In the genomic region with DNA sequence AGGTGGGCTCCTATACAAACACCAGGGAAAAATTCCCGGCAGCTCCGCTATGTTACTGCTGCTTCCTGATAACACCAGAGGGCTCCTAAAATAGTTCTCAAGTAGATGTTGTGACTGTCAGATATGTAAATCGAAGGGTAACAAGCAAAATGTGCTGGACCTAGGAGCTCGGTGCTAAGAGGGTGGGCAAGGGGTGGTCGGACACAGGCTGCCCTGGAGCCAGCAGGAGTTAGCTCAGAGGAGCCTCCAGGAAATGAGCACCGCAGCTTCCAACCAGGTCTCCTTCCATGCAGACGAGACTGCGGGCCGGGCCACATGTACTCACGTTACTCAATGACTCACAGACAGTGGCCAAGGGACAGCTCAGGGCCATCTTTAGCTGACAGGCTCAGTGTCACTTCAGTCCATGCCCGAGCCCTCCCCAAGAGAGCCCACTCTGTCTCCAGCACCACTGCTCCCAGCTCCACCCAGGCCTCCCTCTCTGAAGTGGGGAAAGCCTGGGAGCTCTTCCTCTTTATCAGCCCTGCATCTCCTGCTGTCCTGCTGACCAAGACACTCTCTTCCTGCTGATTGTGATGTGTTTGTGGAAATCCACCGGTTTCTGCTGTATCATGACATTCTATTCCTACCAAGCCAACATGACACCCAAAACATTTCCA, we compare ENCODE assay signal across 1 cellular context.
TF ChIP-seq lines count a peak whose summit lies in the region.

No MANE protein-coding gene starts in this region.

TF ChIP-seq in K562, 482 proteins besides CTCF, POLR2A, EP300 and RAD21 (continued from another document and continues in another):
- TF ChIP-seq LARP7 (IDR thresholded peaks at IDR 0.05) (no peak), TAF9B (IDR thresholded peaks at IDR 0.05; ENCODE audit: partially characterized antibody) (no peak), ZNF589 (CRISPR knock-in tag; IDR thresholded peaks at IDR 0.05; ENCODE audit: low read depth) (peak; percentile 85), ZNF146 (CRISPR knock-in tag; IDR thresholded peaks at IDR 0.05; ENCODE audit: unreplicated experiment) (no peak), MEIS2 (IDR thresholded peaks at IDR 0.05; ENCODE audit: partially characterized antibody) (peak; percentile 48), SMARCA4 (IDR thresholded peaks at IDR 0.05) (peak; percentile 82), ZBTB12 (CRISPR knock-in tag; IDR thresholded peaks at IDR 0.05) (0 out of 2 replicates have a peak, but pooled peaks have one; percentile 3), ZNF134 (CRISPR knock-in tag; conservative IDR thresholded peaks at IDR 0.05) (no peak), ZNF436 (CRISPR knock-in tag; IDR thresholded peaks at IDR 0.05) (no peak), BCOR (IDR thresholded peaks at IDR 0.05) (no peak), NONO (IDR thresholded peaks at IDR 0.05; ENCODE audit: low read depth in 2 of 2, low read length in 1 of 2) (no peak), ZNF41 (CRISPR knock-in tag; conservative IDR thresholded peaks at IDR 0.05) (no peak), RBM15 (IDR thresholded peaks at IDR 0.05; ENCODE audit: insufficient read depth, low read length) (no peak), HNRNPL (IDR thresholded peaks at IDR 0.05; ENCODE audit: low read depth, low read length) (no peak), ZNF76 (CRISPR knock-in tag; IDR thresholded peaks at IDR 0.05; ENCODE audit: borderline replicate concordance) (no peak), HNRNPK (IDR thresholded peaks at IDR 0.05; ENCODE audit: low read depth, low read length, poor library complexity, severe bottlenecking) (no peak), NR3C1 (CRISPR knock-in tag; IDR thresholded peaks at IDR 0.05) (no peak), ZNF121 (CRISPR knock-in tag; conservative IDR thresholded peaks at IDR 0.05) (no peak), POLR2AphosphoS5 (IDR thresholded peaks at IDR 0.05; ENCODE audit: control insufficient read depth, insufficient read depth, low read depth, low read length) (peak; percentile 43; the same call in 1 of the 2 replicates), SMAD1 (IDR thresholded peaks at IDR 0.05; ENCODE audit: low read depth, low read length, partially characterized antibody) (no peak), DIDO1 (tag; IDR thresholded peaks at IDR 0.05; ENCODE audit: low read depth) (no peak), ZNF445 (CRISPR knock-in tag; IDR thresholded peaks at IDR 0.05; ENCODE audit: low read depth) (no peak), ZEB2 (IDR thresholded peaks at IDR 0.05) (no peak), ATF7 (IDR thresholded peaks at IDR 0.05) (peak; percentile 69), MXI1 (IDR thresholded peaks at IDR 0.05; ENCODE audit: low read depth, low read length) (no peak), POLR2G (IDR thresholded peaks at IDR 0.05; ENCODE audit: low read depth, low read length) (peak; percentile 62), NUFIP1 (IDR thresholded peaks at IDR 0.05; ENCODE audit: partially characterized antibody) (peak; percentile 67), RBM34 (IDR thresholded peaks at IDR 0.05; ENCODE audit: borderline replicate concordance, insufficient read depth, low read length) (no peak), PTRF (tag; IDR thresholded peaks at IDR 0.05) (no peak), ZBTB11 (CRISPR knock-in tag; IDR thresholded peaks at IDR 0.05) (peak in 1 of 3 experiments; percentile 77; a peak in 2 of 6 replicates), NCOA1 (IDR thresholded peaks at IDR 0.05; ENCODE audit: low read depth) (0 out of 2 replicates have a peak, but pooled peaks have one; percentile 14), ZNF133 (CRISPR knock-in tag; IDR thresholded peaks at IDR 0.05) (no peak), GATAD2A (IDR thresholded peaks at IDR 0.05) (no peak; the same call in 1 of the 2 replicates), RNF2 (IDR thresholded peaks at IDR 0.05) (no peak; the same call in none of the 2 replicates), RNF219 (CRISPR knock-in tag; IDR thresholded peaks at IDR 0.05) (no peak)
- TF ChIP-seq, protein P1, sequence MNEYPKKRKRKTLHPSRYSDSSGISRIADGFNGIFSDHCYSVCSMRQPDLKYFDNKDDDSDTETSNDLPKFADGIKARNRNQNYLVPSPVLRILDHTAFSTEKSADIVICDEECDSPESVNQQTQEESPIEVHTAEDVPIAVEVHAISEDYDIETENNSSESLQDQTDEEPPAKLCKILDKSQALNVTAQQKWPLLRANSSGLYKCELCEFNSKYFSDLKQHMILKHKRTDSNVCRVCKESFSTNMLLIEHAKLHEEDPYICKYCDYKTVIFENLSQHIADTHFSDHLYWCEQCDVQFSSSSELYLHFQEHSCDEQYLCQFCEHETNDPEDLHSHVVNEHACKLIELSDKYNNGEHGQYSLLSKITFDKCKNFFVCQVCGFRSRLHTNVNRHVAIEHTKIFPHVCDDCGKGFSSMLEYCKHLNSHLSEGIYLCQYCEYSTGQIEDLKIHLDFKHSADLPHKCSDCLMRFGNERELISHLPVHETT (CRISPR knock-in tag; conservative IDR thresholded peaks at IDR 0.05 in 1 of 2, IDR thresholded peaks at IDR 0.05 in 1 of 2), result peak in 1 of 2 experiments; percentile 71; a peak in 2 of 4 replicates
- TF ChIP-seq, protein P2, sequence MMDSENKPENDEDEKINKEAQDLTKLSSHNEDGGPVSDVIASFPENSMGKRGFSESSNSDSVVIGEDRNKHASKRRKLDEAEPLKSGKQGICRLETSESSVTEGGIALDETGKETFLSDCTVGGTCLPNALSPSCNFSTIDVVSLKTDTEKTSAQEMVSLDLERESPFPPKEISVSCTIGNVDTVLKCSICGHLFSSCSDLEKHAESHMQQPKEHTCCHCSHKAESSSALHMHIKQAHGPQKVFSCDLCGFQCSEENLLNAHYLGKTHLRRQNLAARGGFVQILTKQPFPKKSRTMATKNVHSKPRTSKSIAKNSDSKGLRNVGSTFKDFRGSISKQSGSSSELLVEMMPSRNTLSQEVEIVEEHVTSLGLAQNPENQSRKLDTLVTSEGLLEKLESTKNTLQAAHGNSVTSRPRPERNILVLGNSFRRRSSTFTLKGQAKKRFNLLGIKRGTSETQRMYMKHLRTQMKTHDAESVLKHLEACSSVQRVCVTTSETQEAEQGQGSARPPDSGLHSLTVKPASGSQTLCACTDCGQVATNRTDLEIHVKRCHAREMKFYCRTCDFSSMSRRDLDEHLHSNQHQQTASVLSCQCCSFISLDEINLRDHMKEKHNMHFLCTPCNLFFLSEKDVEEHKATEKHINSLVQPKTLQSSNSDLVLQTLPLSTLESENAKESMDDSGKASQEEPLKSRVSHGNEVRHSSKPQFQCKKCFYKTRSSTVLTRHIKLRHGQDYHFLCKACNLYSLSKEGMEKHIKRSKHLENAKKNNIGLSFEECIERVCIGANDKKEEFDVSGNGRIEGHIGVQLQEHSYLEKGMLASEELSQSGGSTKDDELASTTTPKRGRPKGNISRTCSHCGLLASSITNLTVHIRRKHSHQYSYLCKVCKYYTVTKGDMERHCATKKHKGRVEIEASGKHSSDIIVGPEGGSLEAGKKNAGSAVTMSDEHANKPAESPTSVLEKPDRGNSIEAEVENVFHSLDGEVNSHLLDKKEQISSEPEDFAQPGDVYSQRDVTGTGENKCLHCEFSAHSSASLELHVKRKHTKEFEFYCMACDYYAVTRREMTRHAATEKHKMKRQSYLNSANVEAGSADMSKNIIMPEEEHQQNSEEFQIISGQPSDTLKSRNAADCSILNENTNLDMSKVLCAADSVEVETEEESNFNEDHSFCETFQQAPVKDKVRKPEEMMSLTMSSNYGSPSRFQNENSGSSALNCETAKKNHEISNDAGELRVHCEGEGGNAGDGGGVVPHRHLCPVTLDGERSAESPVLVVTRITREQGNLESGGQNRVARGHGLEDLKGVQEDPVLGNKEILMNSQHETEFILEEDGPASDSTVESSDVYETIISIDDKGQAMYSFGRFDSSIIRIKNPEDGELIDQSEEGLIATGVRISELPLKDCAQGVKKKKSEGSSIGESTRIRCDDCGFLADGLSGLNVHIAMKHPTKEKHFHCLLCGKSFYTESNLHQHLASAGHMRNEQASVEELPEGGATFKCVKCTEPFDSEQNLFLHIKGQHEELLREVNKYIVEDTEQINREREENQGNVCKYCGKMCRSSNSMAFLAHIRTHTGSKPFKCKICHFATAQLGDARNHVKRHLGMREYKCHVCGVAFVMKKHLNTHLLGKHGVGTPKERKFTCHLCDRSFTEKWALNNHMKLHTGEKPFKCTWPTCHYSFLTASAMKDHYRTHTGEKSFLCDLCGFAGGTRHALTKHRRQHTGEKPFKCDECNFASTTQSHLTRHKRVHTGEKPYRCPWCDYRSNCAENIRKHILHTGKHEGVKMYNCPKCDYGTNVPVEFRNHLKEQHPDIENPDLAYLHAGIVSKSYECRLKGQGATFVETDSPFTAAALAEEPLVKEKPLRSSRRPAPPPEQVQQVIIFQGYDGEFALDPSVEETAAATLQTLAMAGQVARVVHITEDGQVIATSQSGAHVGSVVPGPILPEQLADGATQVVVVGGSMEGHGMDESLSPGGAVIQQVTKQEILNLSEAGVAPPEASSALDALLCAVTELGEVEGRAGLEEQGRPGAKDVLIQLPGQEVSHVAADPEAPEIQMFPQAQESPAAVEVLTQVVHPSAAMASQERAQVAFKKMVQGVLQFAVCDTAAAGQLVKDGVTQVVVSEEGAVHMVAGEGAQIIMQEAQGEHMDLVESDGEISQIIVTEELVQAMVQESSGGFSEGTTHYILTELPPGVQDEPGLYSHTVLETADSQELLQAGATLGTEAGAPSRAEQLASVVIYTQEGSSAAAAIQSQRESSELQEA (IDR thresholded peaks at IDR 0.05; ENCODE audit: low read depth), result no peak
- TF ChIP-seq, protein P3, sequence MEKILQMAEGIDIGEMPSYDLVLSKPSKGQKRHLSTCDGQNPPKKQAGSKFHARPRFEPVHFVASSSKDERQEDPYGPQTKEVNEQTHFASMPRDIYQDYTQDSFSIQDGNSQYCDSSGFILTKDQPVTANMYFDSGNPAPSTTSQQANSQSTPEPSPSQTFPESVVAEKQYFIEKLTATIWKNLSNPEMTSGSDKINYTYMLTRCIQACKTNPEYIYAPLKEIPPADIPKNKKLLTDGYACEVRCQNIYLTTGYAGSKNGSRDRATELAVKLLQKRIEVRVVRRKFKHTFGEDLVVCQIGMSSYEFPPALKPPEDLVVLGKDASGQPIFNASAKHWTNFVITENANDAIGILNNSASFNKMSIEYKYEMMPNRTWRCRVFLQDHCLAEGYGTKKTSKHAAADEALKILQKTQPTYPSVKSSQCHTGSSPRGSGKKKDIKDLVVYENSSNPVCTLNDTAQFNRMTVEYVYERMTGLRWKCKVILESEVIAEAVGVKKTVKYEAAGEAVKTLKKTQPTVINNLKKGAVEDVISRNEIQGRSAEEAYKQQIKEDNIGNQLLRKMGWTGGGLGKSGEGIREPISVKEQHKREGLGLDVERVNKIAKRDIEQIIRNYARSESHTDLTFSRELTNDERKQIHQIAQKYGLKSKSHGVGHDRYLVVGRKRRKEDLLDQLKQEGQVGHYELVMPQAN (IDR thresholded peaks at IDR 0.05; ENCODE audit: borderline replicate concordance), result no peak
- TF ChIP-seq, protein P4, sequence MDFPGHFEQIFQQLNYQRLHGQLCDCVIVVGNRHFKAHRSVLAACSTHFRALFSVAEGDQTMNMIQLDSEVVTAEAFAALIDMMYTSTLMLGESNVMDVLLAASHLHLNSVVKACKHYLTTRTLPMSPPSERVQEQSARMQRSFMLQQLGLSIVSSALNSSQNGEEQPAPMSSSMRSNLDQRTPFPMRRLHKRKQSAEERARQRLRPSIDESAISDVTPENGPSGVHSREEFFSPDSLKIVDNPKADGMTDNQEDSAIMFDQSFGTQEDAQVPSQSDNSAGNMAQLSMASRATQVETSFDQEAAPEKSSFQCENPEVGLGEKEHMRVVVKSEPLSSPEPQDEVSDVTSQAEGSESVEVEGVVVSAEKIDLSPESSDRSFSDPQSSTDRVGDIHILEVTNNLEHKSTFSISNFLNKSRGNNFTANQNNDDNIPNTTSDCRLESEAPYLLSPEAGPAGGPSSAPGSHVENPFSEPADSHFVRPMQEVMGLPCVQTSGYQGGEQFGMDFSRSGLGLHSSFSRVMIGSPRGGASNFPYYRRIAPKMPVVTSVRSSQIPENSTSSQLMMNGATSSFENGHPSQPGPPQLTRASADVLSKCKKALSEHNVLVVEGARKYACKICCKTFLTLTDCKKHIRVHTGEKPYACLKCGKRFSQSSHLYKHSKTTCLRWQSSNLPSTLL (IDR thresholded peaks at IDR 0.05), result no peak
